In the genomic region with DNA sequence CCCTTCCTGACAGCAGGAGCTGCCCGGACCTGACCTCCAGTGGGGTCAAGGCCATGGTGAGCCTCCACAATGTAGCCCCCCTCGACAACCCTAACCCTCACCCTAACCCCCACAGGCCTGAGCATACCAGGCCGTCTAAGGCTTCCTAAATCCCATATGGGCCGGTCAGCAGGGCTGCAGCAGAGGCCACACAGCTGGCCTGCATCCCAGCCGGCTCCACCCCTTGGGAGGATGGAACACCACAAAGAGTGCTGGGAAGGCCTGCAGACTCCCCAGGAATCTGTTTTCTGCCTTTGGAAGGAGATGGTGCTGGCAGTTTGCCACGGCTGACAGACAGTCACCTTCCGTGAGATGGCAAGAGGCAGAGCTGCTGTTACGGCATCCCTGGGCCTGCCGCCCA, we compare ENCODE assay signal across 15 cellular contexts. TPM values are rescaled to one million over a fixed set of nuclear protein-coding genes. Genes with fewer than 3 reads are reported as not detected.
A peak's percentile ranks its signal among the peaks of the same experiment; 100 is the strongest.
DNase-seq lines count a peak whose midpoint lies in the region; ATAC-seq and TF ChIP-seq lines count a peak whose summit lies in the region.
"Had no signal": no experiment of that assay in that cellular context is flagged by ENCODE, and none has a peak within 500 bp of the region (broad histone marks: within the 10 kb centered on the region; RNA-seq: fewer than 3 reads in every experiment).

No MANE protein-coding gene starts in this region.

- H3K4me3 ChIP-seq in fibroblast of pulmonary artery (replicated peaks; ENCODE audit: low read depth, low read length): no peak overlapping the region
- H3K4me3 ChIP-seq: uterus had no signal

- H3K4me3 Mint-ChIP-seq in natural killer cell treated with Interleukin-12 subunit alpha and Interleukin-12 subunit beta and Interleukin-15 and Interleukin-18, amount 100 ng/mL, for 72 hours: no peak overlapping the region
- no peak overlapping the region for H3K4me3 Mint-ChIP-seq in natural killer cell
- H3K4me3 Mint-ChIP-seq: activated CD4-positive, alpha-beta memory T cell treated with anti-CD3 and anti-CD28 coated beads for 36 hours had no signal

- no peaks in the 10 kb centered on the region for H3K36me3 Mint-ChIP-seq in natural killer cell treated with Interleukin-12 subunit alpha and Interleukin-12 subunit beta and Interleukin-15 and Interleukin-18, amount 100 ng/mL, for 72 hours
- no peaks in the 10 kb centered on the region for H3K36me3 Mint-ChIP-seq in natural killer cell
- H3K36me3 Mint-ChIP-seq: activated CD4-positive, alpha-beta memory T cell treated with anti-CD3 and anti-CD28 coated beads for 36 hours had no signal

- no peak for ATAC-seq in natural killer cell treated with Interleukin-12 subunit alpha and Interleukin-12 subunit beta and Interleukin-15 and Interleukin-18, amount 100 ng/mL, for 72 hours
- no peak for ATAC-seq in natural killer cell
- no peak for ATAC-seq in GM18907 (IDR thresholded peaks at IDR 0.05; ENCODE audit: unreplicated experiment)

- no peaks in the 10 kb centered on the region for H3K9me3 Mint-ChIP-seq in natural killer cell treated with Interleukin-12 subunit alpha and Interleukin-12 subunit beta and Interleukin-15 and Interleukin-18, amount 100 ng/mL, for 72 hours
- no peaks in the 10 kb centered on the region for H3K9me3 Mint-ChIP-seq in natural killer cell
- H3K9me3 Mint-ChIP-seq: activated CD4-positive, alpha-beta memory T cell treated with anti-CD3 and anti-CD28 coated beads for 36 hours had no signal

- peaks cover 0 to 2% of the 10 kb centered on the region in 2 donors for H3K4me1 Mint-ChIP-seq in natural killer cell treated with Interleukin-12 subunit alpha and Interleukin-12 subunit beta and Interleukin-15 and Interleukin-18, amount 100 ng/mL, for 72 hours (ENCODE audit: low read depth in 2 of 2)
- peaks cover 0 to 18% of the 10 kb centered on the region in 2 donors for H3K4me1 Mint-ChIP-seq in natural killer cell

- intact Hi-C loops in natural killer cell (cut with micrococcal nuclease): no loop called here

- H3K27ac Mint-ChIP-seq in natural killer cell treated with Interleukin-12 subunit alpha and Interleukin-12 subunit beta and Interleukin-15 and Interleukin-18, amount 100 ng/mL, for 72 hours: no peak overlapping the region
- H3K27ac Mint-ChIP-seq in natural killer cell: no peak overlapping the region
- H3K27ac Mint-ChIP-seq: activated CD4-positive, alpha-beta memory T cell treated with anti-CD3 and anti-CD28 coated beads for 36 hours had no signal

- peak; percentile 37 for DNase-seq in natural killer cell treated with Interleukin-12 subunit alpha and Interleukin-12 subunit beta and Interleukin-15 and Interleukin-18, amount 100 ng/mL, for 72 hours (ENCODE audit: low spot score)
- no peak for DNase-seq in natural killer cell
- peak; percentile 88 for DNase-seq in NCI-H345 (lab: John Stamatoyannopoulos, UW)
- DNase-seq in fibroblast of pulmonary artery (ENCODE audit: low read depth): peak; percentile 6
- DNase-seq in activated T-cell treated with anti-CD3 and anti-CD28 coated beads, Interleukin-2, amount 50 U/mL, for 1 hour: no peak
- no peak for DNase-seq in stimulated activated naive CD4-positive, alpha-beta T cell treated with Interleukin-2 at 50 U/mL for 16 hours (lab: John Stamatoyannopoulos, UW)
- no peak for DNase-seq in H4 (ENCODE audit: low spot score)
- DNase-seq: activated CD4-positive, alpha-beta memory T cell treated with anti-CD3 and anti-CD28 coated beads for 36 hours; activated gamma-delta T cell treated with Interleukin-2 at 50 U/mL for 16 hours; DND-41; Kasumi-1; NCI-H510A; uterus had no signal

- H3K27me3 Mint-ChIP-seq in natural killer cell treated with Interleukin-12 subunit alpha and Interleukin-12 subunit beta and Interleukin-15 and Interleukin-18, amount 100 ng/mL, for 72 hours: peaks cover 21 to 26% of the 10 kb centered on the region in 2 donors
- H3K27me3 Mint-ChIP-seq in natural killer cell (ENCODE audit: low read depth in 2 of 2): peaks cover 28 to 47% of the 10 kb centered on the region in 2 donors

- TF ChIP-seq CTCF in natural killer cell (IDR thresholded peaks at IDR 0.05) (no peak), fibroblast of pulmonary artery (IDR thresholded peaks at IDR 0.05; ENCODE audit: low read length, missing control alignments) (no peak)

RNA-seq across cellular contexts. Expression of a gene that starts 2.8 kb away (rescaled TPM):
- total RNA-seq in natural killer cell treated with Interleukin-12 subunit alpha and Interleukin-12 subunit beta and Interleukin-15 and Interleukin-18, amount 100 ng/mL, for 72 hours: under 1 TPM; 0.48 to 0.84 TPM
- not detected for total RNA-seq in natural killer cell
- total RNA-seq in H4 (2014; rRNA removed; shearing (Covaris generic)): not detected in 2 replicates
- total RNA-seq: activated CD4-positive, alpha-beta memory T cell treated with anti-CD3 and anti-CD28 coated beads for 36 hours; kidney epithelial cell had no signal

RNA-seq across cellular contexts. Expression of a gene that starts 22.2 kb away (rescaled TPM):
- total RNA-seq in natural killer cell treated with Interleukin-12 subunit alpha and Interleukin-12 subunit beta and Interleukin-15 and Interleukin-18, amount 100 ng/mL, for 72 hours: not detected
- not detected for total RNA-seq in natural killer cell
- not detected in 2 replicates for total RNA-seq in H4 (2014; rRNA removed; shearing (Covaris generic))
- total RNA-seq: activated CD4-positive, alpha-beta memory T cell treated with anti-CD3 and anti-CD28 coated beads for 36 hours; kidney epithelial cell had no signal

Comparison
In these comparisons a context has a peak if more than half of its experiments do, and no peak if none do; other contexts are left out.
1. DNase-seq: peak in natural killer cell treated with Interleukin-12 subunit alpha and Interleukin-12 subunit beta and Interleukin-15 and Interleukin-18, amount 100 ng/mL, for 72 hours (single experiment), NCI-H345 (single experiment) and fibroblast of pulmonary artery (single experiment); none in natural killer cell (single experiment), activated T-cell treated with anti-CD3 and anti-CD28 coated beads, Interleukin-2, amount 50 U/mL, for 1 hour (single experiment), stimulated activated naive CD4-positive, alpha-beta T cell treated with Interleukin-2 at 50 U/mL for 16 hours (single experiment) and H4 (single experiment).